Comparison of ENCODE assay signal across 9 cellular contexts in the genomic region with DNA sequence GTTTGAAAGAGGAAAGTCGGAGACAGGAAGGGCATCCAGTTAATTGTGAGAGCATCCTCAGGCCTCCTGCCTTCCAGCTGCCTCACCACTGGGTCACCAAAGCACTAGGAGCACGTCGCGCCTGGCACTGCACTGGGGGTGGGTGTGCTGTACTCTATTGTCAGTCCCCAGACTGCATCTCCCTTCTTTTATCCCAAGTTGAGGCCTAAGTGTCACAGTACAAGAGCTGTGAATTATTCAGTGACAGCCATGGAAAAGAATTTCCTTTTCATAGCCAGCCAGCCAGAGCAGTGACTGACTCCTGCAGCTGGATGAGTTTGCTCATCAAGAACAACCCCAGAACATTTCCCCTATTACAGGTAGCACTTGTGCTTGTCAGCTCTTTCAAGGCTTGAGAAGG. TPM values are rescaled to one million over a fixed set of nuclear protein-coding genes. Genes with fewer than 3 reads are reported as not detected.
DNase-seq lines count a peak whose midpoint lies in the region; ATAC-seq, FAIRE-seq and TF ChIP-seq lines count a peak whose summit lies in the region.
"Had no signal": no experiment of that assay in that cellular context is flagged by ENCODE, and none has a peak within 500 bp of the region (broad histone marks: within the 10 kb centered on the region; RNA-seq: fewer than 3 reads in every experiment).

No MANE protein-coding gene starts in this region.

- intact Hi-C loops in endothelial cell of umbilical vein (cut with micrococcal nuclease): no loop called here

- H3K27me3 ChIP-seq in CD4-positive, CD25-positive, alpha-beta regulatory T cell (ENCODE audit: control insufficient read depth, insufficient read depth, low read length): no peaks in the 10 kb centered on the region
- no peaks in the 10 kb centered on the region for H3K27me3 ChIP-seq in endothelial cell of umbilical vein (ENCODE audit: control insufficient read depth in 2 of 2, insufficient read depth in 2 of 2, low read length in 2 of 2)

- no peak overlapping the region for H2AFZ ChIP-seq in endothelial cell of umbilical vein (ENCODE audit: low read depth, low read length)

- POLR2A ChIA-PET in endothelial cell of umbilical vein (lab: Charles Lee): interaction anchor here (0.6 to 1.3 kb wide), 2 partner anchors 17 to 344 kb away, joined by 3 to 5 read pairs; a partner anchor contains a TSS

- dilution Hi-C loops in endothelial cell of umbilical vein (cut with MboI; ENCODE audit: extremely low pct_ligation_motif_present, low sequenced_read_pairs): no loop called here

- no peaks in the 10 kb centered on the region for H3K27me3 Mint-ChIP-seq in CD4-positive, CD25-positive, alpha-beta regulatory T cell

- no peaks in the 10 kb centered on the region for H3K9me1 ChIP-seq in endothelial cell of umbilical vein (replicated peaks; ENCODE audit: control insufficient read depth, extremely low read depth, insufficient read depth, low read length)

- H3K36me3 Mint-ChIP-seq in CD4-positive, CD25-positive, alpha-beta regulatory T cell: peaks cover 61% of the 10 kb centered on the region

- no peaks in the 10 kb centered on the region for H3K9me3 Mint-ChIP-seq in CD4-positive, CD25-positive, alpha-beta regulatory T cell

- H3K4me3 ChIP-seq in CD4-positive, CD25-positive, alpha-beta regulatory T cell (ENCODE audit: low read depth, low read length): no peak overlapping the region
- no peak overlapping the region for H3K4me3 ChIP-seq in endothelial cell of umbilical vein (replicated peaks in 1 of 3; ENCODE audit: insufficient read depth in 1 of 3, low read depth in 1 of 3, low read length in 3 of 3)

- no peak for ATAC-seq in CD4-positive, CD25-positive, alpha-beta regulatory T cell (ENCODE audit: low read depth in 2 of 2)
- ATAC-seq in left lobe of liver (no peak), GM21526 (IDR thresholded peaks at IDR 0.05; ENCODE audit: low FRiP score, unreplicated experiment) (no peak)

- no peak overlapping the region for H3K4me3 Mint-ChIP-seq in CD4-positive, CD25-positive, alpha-beta regulatory T cell

- no peak for TF ChIP-seq POLR2A in endothelial cell of umbilical vein (IDR thresholded peaks at IDR 0.05; ENCODE audit: low read depth, low read length)

- H3K27ac ChIP-seq in CD4-positive, CD25-positive, alpha-beta regulatory T cell (ENCODE audit: insufficient read depth, low read length, poor library complexity, severe bottlenecking): no peak overlapping the region
- peak overlapping the region; percentile 87 for H3K27ac ChIP-seq in endothelial cell of umbilical vein (ENCODE audit: insufficient read depth, low read depth, low read length)

- H3K27ac Mint-ChIP-seq in CD4-positive, CD25-positive, alpha-beta regulatory T cell: peak overlapping the region; percentile 51 to 83 (median 71)

- H3K9me3 ChIP-seq in CD4-positive, CD25-positive, alpha-beta regulatory T cell (ENCODE audit: control insufficient read depth in 2 of 2, low read length in 2 of 2): no peaks in the 10 kb centered on the region
- no peaks in the 10 kb centered on the region for H3K9me3 ChIP-seq in endothelial cell of umbilical vein (replicated peaks; ENCODE audit: control insufficient read depth, insufficient read depth, low read length)

- BruUV-seq in endothelial cell of umbilical vein (replicated peaks; lab: Mats Ljungman, UMichigan): no TSS peak

- CTCF ChIA-PET in endothelial cell of umbilical vein (lab: Charles Lee): interaction anchor here (1.0 to 2.5 kb wide), 4 partner anchors 13 to 199 kb away, joined by 4 to 13 read pairs (median 8); a partner anchor contains a TSS

- no peaks in the 10 kb centered on the region for H3K4me1 ChIP-seq in CD4-positive, CD25-positive, alpha-beta regulatory T cell (ENCODE audit: control insufficient read depth, insufficient read depth, low read length, poor library complexity, severe bottlenecking)
- H3K4me1 ChIP-seq in endothelial cell of umbilical vein (ENCODE audit: control insufficient read depth, extremely low read depth, insufficient read depth, low read length): peaks cover 31% of the 10 kb centered on the region

- FAIRE-seq in endothelial cell of umbilical vein (lab: Jason Lieb, UNC): peak; percentile 81

- H4K20me1 ChIP-seq in endothelial cell of umbilical vein (replicated peaks; ENCODE audit: control insufficient read depth, extremely low read depth, insufficient read depth, low read length): no peaks in the 10 kb centered on the region

- peaks cover 51% of the 10 kb centered on the region for H3K79me2 ChIP-seq in endothelial cell of umbilical vein (ENCODE audit: control insufficient read depth, insufficient read depth, low read length)

- no peak for DNase-seq in CD4-positive, CD25-positive, alpha-beta regulatory T cell
- peak; percentile 32 for DNase-seq in RPMI7951 (ENCODE audit: low read depth)
- DNase-seq in endothelial cell of umbilical vein (ENCODE audit: low read depth, low spot score): peak; percentile 41
- peak; percentile 44 for DNase-seq in occipital lobe (lab: John Stamatoyannopoulos, UW)
- DNase-seq in left lobe of liver (ENCODE audit: low spot score): no peak
- no peak for DNase-seq in NCI-H1930 (lab: John Stamatoyannopoulos, UW)
- DNase-seq in NCI-H2029 (lab: John Stamatoyannopoulos, UW): no peak
- DNase-seq: NCI-H1048 had no signal

- no peak for TF ChIP-seq CTCF in endothelial cell of umbilical vein (IDR thresholded peaks at IDR 0.05; ENCODE audit: extremely low read depth in 1 of 2, insufficient read depth in 1 of 2, low read depth in 1 of 2, low read length in 2 of 2)

- peaks cover 97% of the 10 kb centered on the region for H3K36me3 ChIP-seq in CD4-positive, CD25-positive, alpha-beta regulatory T cell (ENCODE audit: control insufficient read depth, insufficient read depth, low read length)
- peaks cover 47 to 70% of the 10 kb centered on the region in 2 experiments for H3K36me3 ChIP-seq in endothelial cell of umbilical vein (ENCODE audit: control insufficient read depth in 2 of 2, extremely low read depth in 1 of 2, insufficient read depth in 2 of 2, low read length in 2 of 2)

- H3K4me2 ChIP-seq in endothelial cell of umbilical vein (ENCODE audit: insufficient read depth, low read length): peak overlapping the region; percentile 27

- H3K4me1 Mint-ChIP-seq in CD4-positive, CD25-positive, alpha-beta regulatory T cell: peaks cover 5 to 51% (median 42%) of the 10 kb centered on the region in 4 donors

- H3K9ac ChIP-seq in endothelial cell of umbilical vein (replicated peaks; ENCODE audit: extremely low read depth, insufficient read depth, low read length): no peak overlapping the region

TF ChIP-seq in endothelial cell of umbilical vein, 7 proteins besides CTCF, POLR2A, EP300 and RAD21 (continues in another document):
- TF ChIP-seq, protein P1, sequence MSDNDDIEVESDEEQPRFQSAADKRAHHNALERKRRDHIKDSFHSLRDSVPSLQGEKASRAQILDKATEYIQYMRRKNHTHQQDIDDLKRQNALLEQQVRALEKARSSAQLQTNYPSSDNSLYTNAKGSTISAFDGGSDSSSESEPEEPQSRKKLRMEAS (IDR thresholded peaks at IDR 0.05; ENCODE audit: insufficient read depth, insufficient read length): no peak
- TF ChIP-seq MYC (IDR thresholded peaks at IDR 0.05; ENCODE audit: low read depth, low read length): no peak
- TF ChIP-seq GATA2 (IDR thresholded peaks at IDR 0.05; ENCODE audit: insufficient read depth, insufficient read length, low read depth, low read length): no peak
- no peak for TF ChIP-seq FOS (IDR thresholded peaks at IDR 0.05; ENCODE audit: borderline replicate concordance, insufficient read depth, low read length)

RNA-seq across cellular contexts. Expression of a gene that starts 16.3 kb away (rescaled TPM):
- 46.7 TPM for total RNA-seq in CD4-positive, CD25-positive, alpha-beta regulatory T cell
- polyA plus RNA-seq in CD4-positive, CD25-positive, alpha-beta regulatory T cell: 100 to 1,000 TPM; 152 to 175 (median 168) TPM
- total RNA-seq in RPMI7951 (2014; rRNA removed; shearing (Covaris generic)): 275 and 288 TPM in 2 replicates
- total RNA-seq in endothelial cell of umbilical vein (281 and 317 TPM in 2 replicates), occipital lobe (116 TPM), left lobe of liver (61.8 TPM)
- polyA plus RNA-seq in endothelial cell of umbilical vein: 212 and 229 TPM in 2 replicates
- polyA plus RNA-seq in endothelial cell of umbilical vein (2011; cell fraction: cytosol; rRNA removed): 351 and 388 TPM in 2 replicates
- 135 and 162 TPM in 2 replicates for polyA plus RNA-seq in endothelial cell of umbilical vein (2011; cell fraction: nucleus; rRNA removed)
- 355 and 368 TPM in 2 replicates for polyA plus RNA-seq in endothelial cell of umbilical vein (2012)
- polyA minus RNA-seq in endothelial cell of umbilical vein: 98.2 and 102 TPM in 2 replicates
- 94.4 TPM for polyA minus RNA-seq in endothelial cell of umbilical vein (2011; cell fraction: cytosol; rRNA and poly(A)+ RNA removed)
- 23.4 and 37.0 TPM in 2 replicates for polyA minus RNA-seq in endothelial cell of umbilical vein (2011; cell fraction: nucleus; rRNA and poly(A)+ RNA removed)

RNA-seq across cellular contexts. Expression of a gene that starts 37.8 kb away (rescaled TPM):
- 1.4 TPM for total RNA-seq in CD4-positive, CD25-positive, alpha-beta regulatory T cell
- under 1 TPM in 1 of 4 donors, not detected in 3; 0.38 TPM for polyA plus RNA-seq in CD4-positive, CD25-positive, alpha-beta regulatory T cell
- 0.24 and 0.59 TPM in 2 replicates for total RNA-seq in RPMI7951 (2014; rRNA removed; shearing (Covaris generic))
- total RNA-seq in endothelial cell of umbilical vein (0.22 and 0.44 TPM in 2 replicates), occipital lobe (not detected), left lobe of liver (not detected)
- polyA plus RNA-seq in endothelial cell of umbilical vein: 1.1 and 1.2 TPM in 2 replicates
- 0.63 and 0.66 TPM in 2 replicates for polyA plus RNA-seq in endothelial cell of umbilical vein (2011; cell fraction: cytosol; rRNA removed)
- 0.84 and 1.1 TPM in 2 replicates for polyA plus RNA-seq in endothelial cell of umbilical vein (2011; cell fraction: nucleus; rRNA removed)
- polyA plus RNA-seq in endothelial cell of umbilical vein (2012): 1.2 TPM in 2 replicates
- 0.53 and 2.5 TPM in 2 replicates for polyA minus RNA-seq in endothelial cell of umbilical vein
- not detected for polyA minus RNA-seq in endothelial cell of umbilical vein (2011; cell fraction: cytosol; rRNA and poly(A)+ RNA removed)
- 0.87 and 1.1 TPM in 2 replicates for polyA minus RNA-seq in endothelial cell of umbilical vein (2011; cell fraction: nucleus; rRNA and poly(A)+ RNA removed)

RNA-seq across cellular contexts. Expression of a gene that starts 51.2 kb away (rescaled TPM):
- total RNA-seq in CD4-positive, CD25-positive, alpha-beta regulatory T cell: 15.7 TPM
- 1 to 10 TPM; 3.4 to 7.0 (median 5.2) TPM for polyA plus RNA-seq in CD4-positive, CD25-positive, alpha-beta regulatory T cell
- total RNA-seq in RPMI7951 (2014; rRNA removed; shearing (Covaris generic)): 18.8 and 19.5 TPM in 2 replicates
- 11.4 and 12.3 TPM in 2 replicates for total RNA-seq in endothelial cell of umbilical vein
- 6.6 and 8.5 TPM in 2 replicates for polyA plus RNA-seq in endothelial cell of umbilical vein
- 9.5 and 9.9 TPM in 2 replicates for polyA plus RNA-seq in endothelial cell of umbilical vein (2011; cell fraction: cytosol; rRNA removed)
- polyA plus RNA-seq in endothelial cell of umbilical vein (2011; cell fraction: nucleus; rRNA removed): 9.1 and 9.3 TPM in 2 replicates
- polyA plus RNA-seq in endothelial cell of umbilical vein (2012): 10.6 and 11.5 TPM in 2 replicates
- 29.7 and 35.8 TPM in 2 replicates for polyA minus RNA-seq in endothelial cell of umbilical vein
- polyA minus RNA-seq in endothelial cell of umbilical vein (2011; cell fraction: cytosol; rRNA and poly(A)+ RNA removed): 20.2 TPM
- 11.4 and 13.6 TPM in 2 replicates for polyA minus RNA-seq in endothelial cell of umbilical vein (2011; cell fraction: nucleus; rRNA and poly(A)+ RNA removed)
- 37.9 TPM for total RNA-seq in occipital lobe
- 94.4 TPM for total RNA-seq in left lobe of liver

Comparison
In these comparisons a context has a peak if more than half of its experiments do, and no peak if none do; other contexts are left out.
1. DNase-seq: peak in RPMI7951 (single experiment), endothelial cell of umbilical vein (single experiment) and occipital lobe (single experiment); none in CD4-positive, CD25-positive, alpha-beta regulatory T cell (0 of 3), left lobe of liver (single experiment), NCI-H1930 (0 of 2) and NCI-H2029 (single experiment).